In the genomic region with DNA sequence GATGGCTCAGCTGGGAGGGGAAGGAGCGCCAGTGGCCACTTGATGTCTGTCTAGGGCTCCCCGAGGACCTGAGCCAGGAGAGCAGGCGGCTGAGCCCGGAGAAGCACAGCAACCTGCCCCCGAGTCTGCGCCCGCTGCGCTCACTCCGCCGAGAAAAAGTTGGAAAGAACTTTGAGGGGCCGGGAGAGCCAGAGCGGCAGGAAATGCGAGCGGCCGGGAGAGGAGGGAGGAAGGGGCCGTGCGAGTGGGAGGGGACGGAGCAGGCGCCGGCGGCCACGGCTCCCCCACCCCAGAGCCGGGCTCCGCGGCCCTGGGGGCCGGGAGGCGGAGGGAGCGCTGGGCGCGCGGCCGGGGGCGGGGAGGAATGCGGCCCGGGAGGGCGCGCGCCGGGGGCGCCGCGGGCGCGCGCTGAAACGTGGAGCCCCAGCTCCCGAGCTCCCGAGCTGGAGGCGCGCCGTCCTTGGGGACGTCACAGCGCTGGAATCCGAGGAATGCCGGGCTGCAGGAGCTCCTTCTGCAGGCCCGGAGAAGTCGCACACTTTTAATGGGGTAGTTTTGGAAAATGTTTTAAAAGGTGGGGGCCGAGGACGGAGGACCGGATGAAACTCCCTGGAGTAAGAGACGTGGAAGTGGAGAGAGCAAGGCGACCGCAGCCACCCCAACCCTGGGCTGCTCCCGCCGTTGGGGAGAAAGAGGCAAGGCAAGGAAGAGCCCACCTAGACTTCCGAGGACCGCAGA, we compare ENCODE assay signal across 1 cellular context.
TF ChIP-seq lines count a peak whose summit lies in the region.

A gene (minus strand): TSS at position 167 of the 738 bp plus-strand sequence. CDS start 86,799 bp downstream, outside the sequence.

TF ChIP-seq in HepG2, 621 proteins besides CTCF, POLR2A, EP300 and RAD21 (continued from another document and continues in another):
- TF ChIP-seq SMARCE1 (IDR thresholded peaks at IDR 0.05; ENCODE audit: borderline replicate concordance), result no peak
- TF ChIP-seq, protein P1, sequence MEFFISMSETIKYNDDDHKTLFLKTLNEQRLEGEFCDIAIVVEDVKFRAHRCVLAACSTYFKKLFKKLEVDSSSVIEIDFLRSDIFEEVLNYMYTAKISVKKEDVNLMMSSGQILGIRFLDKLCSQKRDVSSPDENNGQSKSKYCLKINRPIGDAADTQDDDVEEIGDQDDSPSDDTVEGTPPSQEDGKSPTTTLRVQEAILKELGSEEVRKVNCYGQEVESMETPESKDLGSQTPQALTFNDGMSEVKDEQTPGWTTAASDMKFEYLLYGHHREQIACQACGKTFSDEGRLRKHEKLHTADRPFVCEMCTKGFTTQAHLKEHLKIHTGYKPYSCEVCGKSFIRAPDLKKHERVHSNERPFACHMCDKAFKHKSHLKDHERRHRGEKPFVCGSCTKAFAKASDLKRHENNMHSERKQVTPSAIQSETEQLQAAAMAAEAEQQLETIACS (CRISPR knock-in tag; IDR thresholded peaks at IDR 0.05), result peak; percentile 92
- TF ChIP-seq, protein P2, sequence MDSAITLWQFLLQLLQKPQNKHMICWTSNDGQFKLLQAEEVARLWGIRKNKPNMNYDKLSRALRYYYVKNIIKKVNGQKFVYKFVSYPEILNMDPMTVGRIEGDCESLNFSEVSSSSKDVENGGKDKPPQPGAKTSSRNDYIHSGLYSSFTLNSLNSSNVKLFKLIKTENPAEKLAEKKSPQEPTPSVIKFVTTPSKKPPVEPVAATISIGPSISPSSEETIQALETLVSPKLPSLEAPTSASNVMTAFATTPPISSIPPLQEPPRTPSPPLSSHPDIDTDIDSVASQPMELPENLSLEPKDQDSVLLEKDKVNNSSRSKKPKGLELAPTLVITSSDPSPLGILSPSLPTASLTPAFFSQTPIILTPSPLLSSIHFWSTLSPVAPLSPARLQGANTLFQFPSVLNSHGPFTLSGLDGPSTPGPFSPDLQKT (CRISPR knock-in tag; IDR thresholded peaks at IDR 0.05; ENCODE audit: borderline replicate concordance), result no peak
- TF ChIP-seq, protein P3, sequence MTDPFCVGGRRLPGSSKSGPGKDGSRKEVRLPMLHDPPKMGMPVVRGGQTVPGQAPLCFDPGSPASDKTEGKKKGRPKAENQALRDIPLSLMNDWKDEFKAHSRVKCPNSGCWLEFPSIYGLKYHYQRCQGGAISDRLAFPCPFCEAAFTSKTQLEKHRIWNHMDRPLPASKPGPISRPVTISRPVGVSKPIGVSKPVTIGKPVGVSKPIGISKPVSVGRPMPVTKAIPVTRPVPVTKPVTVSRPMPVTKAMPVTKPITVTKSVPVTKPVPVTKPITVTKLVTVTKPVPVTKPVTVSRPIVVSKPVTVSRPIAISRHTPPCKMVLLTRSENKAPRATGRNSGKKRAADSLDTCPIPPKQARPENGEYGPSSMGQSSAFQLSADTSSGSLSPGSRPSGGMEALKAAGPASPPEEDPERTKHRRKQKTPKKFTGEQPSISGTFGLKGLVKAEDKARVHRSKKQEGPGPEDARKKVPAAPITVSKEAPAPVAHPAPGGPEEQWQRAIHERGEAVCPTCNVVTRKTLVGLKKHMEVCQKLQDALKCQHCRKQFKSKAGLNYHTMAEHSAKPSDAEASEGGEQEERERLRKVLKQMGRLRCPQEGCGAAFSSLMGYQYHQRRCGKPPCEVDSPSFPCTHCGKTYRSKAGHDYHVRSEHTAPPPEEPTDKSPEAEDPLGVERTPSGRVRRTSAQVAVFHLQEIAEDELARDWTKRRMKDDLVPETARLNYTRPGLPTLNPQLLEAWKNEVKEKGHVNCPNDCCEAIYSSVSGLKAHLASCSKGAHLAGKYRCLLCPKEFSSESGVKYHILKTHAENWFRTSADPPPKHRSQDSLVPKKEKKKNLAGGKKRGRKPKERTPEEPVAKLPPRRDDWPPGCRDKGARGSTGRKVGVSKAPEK (CRISPR knock-in tag; IDR thresholded peaks at IDR 0.05; ENCODE audit: borderline replicate concordance), result no peak
- TF ChIP-seq NCOR1 (IDR thresholded peaks at IDR 0.05; ENCODE audit: borderline replicate concordance, low read length), result no peak
- no peak for TF ChIP-seq DR1 (CRISPR knock-in tag; IDR thresholded peaks at IDR 0.05)
- TF ChIP-seq ZFP1 (CRISPR knock-in tag; IDR thresholded peaks at IDR 0.05), result no peak
- no peak for TF ChIP-seq ZBTB3 (CRISPR knock-in tag; IDR thresholded peaks at IDR 0.05; ENCODE audit: borderline replicate concordance, low read depth)
- 0 out of 2 replicates have a peak, but pooled peaks have one; percentile 9 for TF ChIP-seq SMAD9 (CRISPR knock-in tag; IDR thresholded peaks at IDR 0.05)
- TF ChIP-seq ZEB1 (IDR thresholded peaks at IDR 0.05; ENCODE audit: insufficient replicate concordance, low read depth), result no peak
- TF ChIP-seq MAFG (CRISPR knock-in tag; IDR thresholded peaks at IDR 0.05), result no peak
- TF ChIP-seq NCOA1 (CRISPR knock-in tag; IDR thresholded peaks at IDR 0.05), result 0 out of 2 replicates have a peak, but pooled peaks have one; percentile 44
- TF ChIP-seq, protein P4, sequence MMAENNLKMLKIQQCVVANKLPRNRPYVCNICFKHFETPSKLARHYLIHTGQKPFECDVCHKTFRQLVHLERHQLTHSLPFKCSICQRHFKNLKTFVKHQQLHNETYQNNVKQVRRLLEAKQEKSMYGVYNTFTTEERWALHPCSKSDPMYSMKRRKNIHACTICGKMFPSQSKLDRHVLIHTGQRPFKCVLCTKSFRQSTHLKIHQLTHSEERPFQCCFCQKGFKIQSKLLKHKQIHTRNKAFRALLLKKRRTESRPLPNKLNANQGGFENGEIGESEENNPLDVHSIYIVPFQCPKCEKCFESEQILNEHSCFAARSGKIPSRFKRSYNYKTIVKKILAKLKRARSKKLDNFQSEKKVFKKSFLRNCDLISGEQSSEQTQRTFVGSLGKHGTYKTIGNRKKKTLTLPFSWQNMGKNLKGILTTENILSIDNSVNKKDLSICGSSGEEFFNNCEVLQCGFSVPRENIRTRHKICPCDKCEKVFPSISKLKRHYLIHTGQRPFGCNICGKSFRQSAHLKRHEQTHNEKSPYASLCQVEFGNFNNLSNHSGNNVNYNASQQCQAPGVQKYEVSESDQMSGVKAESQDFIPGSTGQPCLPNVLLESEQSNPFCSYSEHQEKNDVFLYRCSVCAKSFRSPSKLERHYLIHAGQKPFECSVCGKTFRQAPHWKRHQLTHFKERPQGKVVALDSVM (CRISPR knock-in tag; IDR thresholded peaks at IDR 0.05), result no peak
- TF ChIP-seq CBX2 (IDR thresholded peaks at IDR 0.05; ENCODE audit: low read depth, low read length), result no peak
- TF ChIP-seq CBX2 (CRISPR knock-in tag; IDR thresholded peaks at IDR 0.05; ENCODE audit: low read depth), result no peak
- TF ChIP-seq, protein P5, sequence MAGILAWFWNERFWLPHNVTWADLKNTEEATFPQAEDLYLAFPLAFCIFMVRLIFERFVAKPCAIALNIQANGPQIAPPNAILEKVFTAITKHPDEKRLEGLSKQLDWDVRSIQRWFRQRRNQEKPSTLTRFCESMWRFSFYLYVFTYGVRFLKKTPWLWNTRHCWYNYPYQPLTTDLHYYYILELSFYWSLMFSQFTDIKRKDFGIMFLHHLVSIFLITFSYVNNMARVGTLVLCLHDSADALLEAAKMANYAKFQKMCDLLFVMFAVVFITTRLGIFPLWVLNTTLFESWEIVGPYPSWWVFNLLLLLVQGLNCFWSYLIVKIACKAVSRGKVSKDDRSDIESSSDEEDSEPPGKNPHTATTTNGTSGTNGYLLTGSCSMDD (CRISPR knock-in tag; IDR thresholded peaks at IDR 0.05), result no peak
- no peak; the same call in 1 of the 2 replicates for TF ChIP-seq ISL2 (CRISPR knock-in tag; IDR thresholded peaks at IDR 0.05)
- peak; percentile 66; the same call in 1 of the 2 replicates for TF ChIP-seq SIN3A (IDR thresholded peaks at IDR 0.05; ENCODE audit: borderline replicate concordance, low read depth, low read length)
- TF ChIP-seq NONO (IDR thresholded peaks at IDR 0.05), result no peak
- TF ChIP-seq NONO (CRISPR knock-in tag; conservative IDR thresholded peaks at IDR 0.05), result no peak
- TF ChIP-seq MYNN (CRISPR knock-in tag; IDR thresholded peaks at IDR 0.05; ENCODE audit: low read depth), result no peak
- TF ChIP-seq RAD51 (IDR thresholded peaks at IDR 0.05; ENCODE audit: borderline replicate concordance), result no peak
- no peak for TF ChIP-seq HNRNPUL1 (IDR thresholded peaks at IDR 0.05; ENCODE audit: low read depth, low read length)
- TF ChIP-seq, protein P6, sequence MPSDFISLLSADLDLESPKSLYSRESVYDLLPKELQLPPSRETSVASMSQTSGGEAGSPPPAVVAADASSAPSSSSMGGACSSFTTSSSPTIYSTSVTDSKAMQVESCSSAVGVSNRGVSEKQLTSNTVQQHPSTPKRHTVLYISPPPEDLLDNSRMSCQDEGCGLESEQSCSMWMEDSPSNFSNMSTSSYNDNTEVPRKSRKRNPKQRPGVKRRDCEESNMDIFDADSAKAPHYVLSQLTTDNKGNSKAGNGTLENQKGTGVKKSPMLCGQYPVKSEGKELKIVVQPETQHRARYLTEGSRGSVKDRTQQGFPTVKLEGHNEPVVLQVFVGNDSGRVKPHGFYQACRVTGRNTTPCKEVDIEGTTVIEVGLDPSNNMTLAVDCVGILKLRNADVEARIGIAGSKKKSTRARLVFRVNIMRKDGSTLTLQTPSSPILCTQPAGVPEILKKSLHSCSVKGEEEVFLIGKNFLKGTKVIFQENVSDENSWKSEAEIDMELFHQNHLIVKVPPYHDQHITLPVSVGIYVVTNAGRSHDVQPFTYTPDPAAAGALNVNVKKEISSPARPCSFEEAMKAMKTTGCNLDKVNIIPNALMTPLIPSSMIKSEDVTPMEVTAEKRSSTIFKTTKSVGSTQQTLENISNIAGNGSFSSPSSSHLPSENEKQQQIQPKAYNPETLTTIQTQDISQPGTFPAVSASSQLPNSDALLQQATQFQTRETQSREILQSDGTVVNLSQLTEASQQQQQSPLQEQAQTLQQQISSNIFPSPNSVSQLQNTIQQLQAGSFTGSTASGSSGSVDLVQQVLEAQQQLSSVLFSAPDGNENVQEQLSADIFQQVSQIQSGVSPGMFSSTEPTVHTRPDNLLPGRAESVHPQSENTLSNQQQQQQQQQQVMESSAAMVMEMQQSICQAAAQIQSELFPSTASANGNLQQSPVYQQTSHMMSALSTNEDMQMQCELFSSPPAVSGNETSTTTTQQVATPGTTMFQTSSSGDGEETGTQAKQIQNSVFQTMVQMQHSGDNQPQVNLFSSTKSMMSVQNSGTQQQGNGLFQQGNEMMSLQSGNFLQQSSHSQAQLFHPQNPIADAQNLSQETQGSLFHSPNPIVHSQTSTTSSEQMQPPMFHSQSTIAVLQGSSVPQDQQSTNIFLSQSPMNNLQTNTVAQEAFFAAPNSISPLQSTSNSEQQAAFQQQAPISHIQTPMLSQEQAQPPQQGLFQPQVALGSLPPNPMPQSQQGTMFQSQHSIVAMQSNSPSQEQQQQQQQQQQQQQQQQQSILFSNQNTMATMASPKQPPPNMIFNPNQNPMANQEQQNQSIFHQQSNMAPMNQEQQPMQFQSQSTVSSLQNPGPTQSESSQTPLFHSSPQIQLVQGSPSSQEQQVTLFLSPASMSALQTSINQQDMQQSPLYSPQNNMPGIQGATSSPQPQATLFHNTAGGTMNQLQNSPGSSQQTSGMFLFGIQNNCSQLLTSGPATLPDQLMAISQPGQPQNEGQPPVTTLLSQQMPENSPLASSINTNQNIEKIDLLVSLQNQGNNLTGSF (CRISPR knock-in tag; IDR thresholded peaks at IDR 0.05), result no peak
- TF ChIP-seq FOXJ3 (CRISPR knock-in tag; IDR thresholded peaks at IDR 0.05; ENCODE audit: borderline replicate concordance), result no peak
- peak; percentile 65 for TF ChIP-seq POLR2G (IDR thresholded peaks at IDR 0.05; ENCODE audit: low read depth, low read length)
- TF ChIP-seq AGO2 (optimal IDR thresholded peaks at IDR 0.05; ENCODE audit: low read depth, low read length), result peak; percentile 27
- TF ChIP-seq GFI1 (CRISPR knock-in tag; IDR thresholded peaks at IDR 0.05; ENCODE audit: borderline replicate concordance), result no peak
- TF ChIP-seq, protein P7, sequence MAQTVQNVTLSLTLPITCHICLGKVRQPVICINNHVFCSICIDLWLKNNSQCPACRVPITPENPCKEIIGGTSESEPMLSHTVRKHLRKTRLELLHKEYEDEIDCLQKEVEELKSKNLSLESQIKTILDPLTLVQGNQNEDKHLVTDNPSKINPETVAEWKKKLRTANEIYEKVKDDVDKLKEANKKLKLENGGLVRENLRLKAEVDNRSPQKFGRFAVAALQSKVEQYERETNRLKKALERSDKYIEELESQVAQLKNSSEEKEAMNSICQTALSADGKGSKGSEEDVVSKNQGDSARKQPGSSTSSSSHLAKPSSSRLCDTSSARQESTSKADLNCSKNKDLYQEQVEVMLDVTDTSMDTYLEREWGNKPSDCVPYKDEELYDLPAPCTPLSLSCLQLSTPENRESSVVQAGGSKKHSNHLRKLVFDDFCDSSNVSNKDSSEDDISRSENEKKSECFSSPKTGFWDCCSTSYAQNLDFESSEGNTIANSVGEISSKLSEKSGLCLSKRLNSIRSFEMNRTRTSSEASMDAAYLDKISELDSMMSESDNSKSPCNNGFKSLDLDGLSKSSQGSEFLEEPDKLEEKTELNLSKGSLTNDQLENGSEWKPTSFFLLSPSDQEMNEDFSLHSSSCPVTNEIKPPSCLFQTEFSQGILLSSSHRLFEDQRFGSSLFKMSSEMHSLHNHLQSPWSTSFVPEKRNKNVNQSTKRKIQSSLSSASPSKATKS (CRISPR knock-in tag; IDR thresholded peaks at IDR 0.05), result no peak
- TF ChIP-seq, protein P8, sequence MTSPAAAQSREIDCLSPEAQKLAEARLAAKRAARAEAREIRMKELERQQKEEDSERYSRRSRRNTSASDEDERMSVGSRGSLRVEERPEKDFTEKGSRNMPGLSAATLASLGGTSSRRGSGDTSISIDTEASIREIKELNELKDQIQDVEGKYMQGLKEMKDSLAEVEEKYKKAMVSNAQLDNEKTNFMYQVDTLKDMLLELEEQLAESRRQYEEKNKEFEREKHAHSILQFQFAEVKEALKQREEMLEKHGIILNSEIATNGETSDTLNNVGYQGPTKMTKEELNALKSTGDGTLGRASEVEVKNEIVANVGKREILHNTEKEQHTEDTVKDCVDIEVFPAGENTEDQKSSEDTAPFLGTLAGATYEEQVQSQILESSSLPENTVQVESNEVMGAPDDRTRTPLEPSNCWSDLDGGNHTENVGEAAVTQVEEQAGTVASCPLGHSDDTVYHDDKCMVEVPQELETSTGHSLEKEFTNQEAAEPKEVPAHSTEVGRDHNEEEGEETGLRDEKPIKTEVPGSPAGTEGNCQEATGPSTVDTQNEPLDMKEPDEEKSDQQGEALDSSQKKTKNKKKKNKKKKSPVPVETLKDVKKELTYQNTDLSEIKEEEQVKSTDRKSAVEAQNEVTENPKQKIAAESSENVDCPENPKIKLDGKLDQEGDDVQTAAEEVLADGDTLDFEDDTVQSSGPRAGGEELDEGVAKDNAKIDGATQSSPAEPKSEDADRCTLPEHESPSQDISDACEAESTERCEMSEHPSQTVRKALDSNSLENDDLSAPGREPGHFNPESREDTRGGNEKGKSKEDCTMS (CRISPR knock-in tag; conservative IDR thresholded peaks at IDR 0.05), result no peak
- 0 out of 2 replicates have a peak, but pooled peaks have one; percentile 31 for TF ChIP-seq ELF3 (CRISPR knock-in tag; IDR thresholded peaks at IDR 0.05)
- no peak for TF ChIP-seq KLF6 (CRISPR knock-in tag; IDR thresholded peaks at IDR 0.05)
- TF ChIP-seq WIZ (CRISPR knock-in tag; IDR thresholded peaks at IDR 0.05), result no peak
- no peak for TF ChIP-seq EEA1 (CRISPR knock-in tag; IDR thresholded peaks at IDR 0.05; ENCODE audit: borderline replicate concordance)
- no peak for TF ChIP-seq NFE2L1 (CRISPR knock-in tag; IDR thresholded peaks at IDR 0.05; ENCODE audit: borderline replicate concordance)
